ENCODE assay signal across 13 cellular contexts in the genomic region with DNA sequence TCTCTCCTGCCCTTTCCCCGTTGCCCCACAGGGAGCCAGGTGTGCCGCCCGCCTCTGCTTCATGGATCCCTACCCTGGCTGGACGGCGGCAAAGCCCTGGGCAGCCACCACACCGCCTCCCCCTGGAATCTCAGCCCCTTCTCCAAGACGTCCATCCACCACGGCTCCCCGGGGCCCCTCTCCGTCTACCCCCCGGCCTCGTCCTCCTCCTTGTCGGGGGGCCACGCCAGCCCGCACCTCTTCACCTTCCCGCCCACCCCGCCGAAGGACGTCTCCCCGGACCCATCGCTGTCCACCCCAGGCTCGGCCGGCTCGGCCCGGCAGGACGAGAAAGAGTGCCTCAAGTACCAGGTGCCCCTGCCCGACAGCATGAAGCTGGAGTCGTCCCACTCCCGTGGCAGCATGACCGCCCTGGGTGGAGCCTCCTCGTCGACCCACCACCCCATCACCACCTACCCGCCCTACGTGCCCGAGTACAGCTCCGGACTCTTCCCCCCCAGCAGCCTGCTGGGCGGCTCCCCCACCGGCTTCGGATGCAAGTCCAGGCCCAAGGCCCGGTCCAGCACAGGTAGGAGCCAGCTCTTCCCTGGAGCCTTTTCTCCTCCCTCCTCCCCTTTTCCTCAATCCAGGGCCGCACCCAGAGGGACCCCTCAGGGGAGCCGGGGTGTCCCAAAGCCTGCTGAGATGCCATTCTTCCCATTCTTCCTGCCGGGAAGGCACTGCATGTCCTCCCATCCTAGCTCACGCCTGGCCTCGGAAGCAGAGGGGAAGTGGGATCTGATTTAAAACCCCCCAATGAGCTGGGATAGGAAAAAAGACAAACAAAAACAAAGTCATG. TPM values are rescaled to one million over a fixed set of nuclear protein-coding genes. Genes with fewer than 3 reads are reported as not detected.
DNase-seq lines count a peak whose midpoint lies in the region; ATAC-seq lines count a peak whose summit lies in the region.
"Had no signal": no experiment of that assay in that cellular context is flagged by ENCODE, and none has a peak within 500 bp of the region (broad histone marks: within the 10 kb centered on the region; RNA-seq: fewer than 3 reads in every experiment).

No MANE protein-coding gene starts in this region.

- POLR2A ChIA-PET in naive thymus-derived CD8-positive, alpha-beta T cell (lab: Charles Lee) = interaction anchor here (0.6 to 4.1 kb wide), 5 partner anchors 9 to 439 kb away, joined by 3 to 20 read pairs (median 9); no protein-coding TSS in a partner anchor

- H3K36me3 Mint-ChIP-seq in central memory CD8-positive, alpha-beta T cell (ENCODE audit: insufficient read depth) = peaks cover 81% of the 10 kb centered on the region
- H3K36me3 Mint-ChIP-seq in naive thymus-derived CD8-positive, alpha-beta T cell = peaks cover 0 to 32% (median 4%) of the 10 kb centered on the region in 3 donors

- H3K36me3 ChIP-seq in urinary bladder (ENCODE audit: insufficient read depth) = no peaks in the 10 kb centered on the region
- H3K36me3 ChIP-seq: colonic mucosa had no signal

- peaks cover 82% of the 10 kb centered on the region for H3K4me1 Mint-ChIP-seq in central memory CD8-positive, alpha-beta T cell
- H3K4me1 Mint-ChIP-seq in naive thymus-derived CD8-positive, alpha-beta T cell = peaks cover 41 to 84% (median 74%) of the 10 kb centered on the region in 4 donors

- H3K27ac ChIP-seq in urinary bladder (ENCODE audit: low read depth) = peak overlapping the region; percentile 11
- H3K27ac ChIP-seq: colonic mucosa, RWPE1 had no signal

- ATAC-seq in central memory CD8-positive, alpha-beta T cell (replicated peaks; ENCODE audit: extremely low read depth, poor library complexity, severe bottlenecking) = no peak
- no peak for ATAC-seq in naive thymus-derived CD8-positive, alpha-beta T cell
- ATAC-seq in GM21619 (IDR thresholded peaks at IDR 0.05; ENCODE audit: unreplicated experiment) = no peak

- peak overlapping the region; percentile 72 for H3K4me3 ChIP-seq in urinary bladder (ENCODE audit: low read depth, low read length)
- H3K4me3 ChIP-seq: colonic mucosa had no signal

- H3K27me3 Mint-ChIP-seq in central memory CD8-positive, alpha-beta T cell = peaks cover under 1% of the 10 kb centered on the region
- H3K27me3 Mint-ChIP-seq in naive thymus-derived CD8-positive, alpha-beta T cell = peaks cover 0 to 3% (median under 1%) of the 10 kb centered on the region in 5 donors

- H3K4me3 Mint-ChIP-seq in central memory CD8-positive, alpha-beta T cell = peak overlapping the region; percentile 98
- H3K4me3 Mint-ChIP-seq in naive thymus-derived CD8-positive, alpha-beta T cell = peak overlapping the region; percentile 87 to 100 (median 94)
- H3K4me3 Mint-ChIP-seq: memory B cell had no signal

- 77% methylated on average over 45 of the region's 45 CpGs for WGBS in urinary bladder

- H3K27ac Mint-ChIP-seq in central memory CD8-positive, alpha-beta T cell (ENCODE audit: low read depth) = peak overlapping the region; percentile 100
- peak overlapping the region; percentile 93 to 99 (median 98) for H3K27ac Mint-ChIP-seq in naive thymus-derived CD8-positive, alpha-beta T cell
- H3K27ac Mint-ChIP-seq: memory B cell had no signal

- DNase-seq in stimulated activated CD4-positive, alpha-beta T cell treated with anti-CD3 and anti-CD28 coated beads, Interleukin-15, amount 100 ng/mL, for 24 hours = peak; percentile 36
- no peak for DNase-seq in stimulated activated CD4-positive, alpha-beta T cell treated with anti-CD3 and anti-CD28 coated beads, Interleukin-4, amount 100 ng/mL, for 1 hour
- DNase-seq in central memory CD8-positive, alpha-beta T cell (ENCODE audit: low spot score in 2 of 2) = no peak
- DNase-seq in naive thymus-derived CD8-positive, alpha-beta T cell = no peak
- DNase-seq in NCI-H748 (lab: John Stamatoyannopoulos, UW; ENCODE audit: unreplicated experiment) (no peak), T1000 (lab: John Stamatoyannopoulos, UW) (no peak)
- DNase-seq: colonic mucosa, foreskin melanocyte, MM.1S had no signal

- no peaks in the 10 kb centered on the region for H3K9me3 Mint-ChIP-seq in central memory CD8-positive, alpha-beta T cell
- peaks cover 0 to 2% (median 0%) of the 10 kb centered on the region in 9 donors for H3K9me3 Mint-ChIP-seq in naive thymus-derived CD8-positive, alpha-beta T cell
- H3K9me3 Mint-ChIP-seq: memory B cell had no signal

- no peaks in the 10 kb centered on the region for H3K4me1 ChIP-seq in urinary bladder (ENCODE audit: insufficient read depth)

RNA-seq across cellular contexts. Expression of a gene that starts 4.0 kb away (rescaled TPM):
- 10 to 100 TPM; 23.5 to 23.9 TPM for total RNA-seq in naive thymus-derived CD8-positive, alpha-beta T cell
- 10 to 100 TPM; 20.5 to 27.7 (median 23.9) TPM for polyA plus RNA-seq in naive thymus-derived CD8-positive, alpha-beta T cell
- total RNA-seq in urinary bladder = 10.6 TPM
- polyA plus RNA-seq in urinary bladder = 17.9 TPM
